8 cellular contexts compared by ENCODE assay signal in the genomic region with DNA sequence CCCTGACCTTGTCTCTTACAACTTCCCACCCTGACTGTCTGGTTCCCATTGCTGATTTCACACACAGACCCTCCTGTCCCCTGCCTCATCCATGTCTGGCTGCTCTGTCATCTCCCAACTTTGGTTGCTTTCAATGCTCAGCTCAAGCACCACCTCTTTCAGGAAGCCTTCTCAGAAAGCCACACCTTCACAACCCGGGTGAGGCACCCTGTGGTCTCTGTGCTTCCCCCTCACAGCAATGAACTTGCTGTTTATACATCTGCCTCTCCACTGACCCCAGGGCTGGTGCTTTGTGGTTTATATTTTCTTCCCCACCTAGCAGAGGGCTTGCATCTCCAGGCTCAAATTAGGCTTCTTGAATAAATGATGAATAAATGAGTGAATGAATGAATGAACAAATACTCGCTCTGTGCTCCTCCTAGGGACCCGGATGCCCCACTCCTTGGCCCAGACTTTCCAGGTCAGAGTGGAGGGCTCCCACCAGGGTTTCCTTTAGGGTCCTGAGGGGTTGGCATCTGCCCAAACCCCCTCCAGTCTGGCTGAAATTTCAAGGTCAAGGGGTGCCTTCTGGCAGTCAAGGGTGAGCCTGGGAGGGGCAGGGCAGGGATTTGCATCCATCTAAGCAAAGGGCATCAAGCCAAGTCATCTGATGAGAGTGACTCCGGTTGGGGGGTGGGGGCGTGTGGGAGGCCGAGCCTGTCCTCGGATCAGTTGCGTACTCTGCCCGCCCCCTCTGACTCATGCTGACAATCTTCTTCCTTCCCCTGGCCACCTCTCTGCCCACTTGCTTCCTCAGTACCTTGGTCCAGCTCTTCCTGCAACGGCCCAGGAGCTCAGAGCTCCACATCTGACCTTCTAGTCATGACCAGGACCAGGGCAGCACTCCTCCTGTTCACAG. TPM values are rescaled to one million over a fixed set of nuclear protein-coding genes. Genes with fewer than 3 reads are reported as not detected.
A peak's percentile ranks its signal among the peaks of the same experiment; 100 is the strongest.
DNase-seq lines count a peak whose midpoint lies in the region; ATAC-seq and TF ChIP-seq lines count a peak whose summit lies in the region.

A gene (plus strand): TSS at position 783 of the 898 bp plus-strand sequence. CDS start 79 bp downstream, at position 862.

- intact Hi-C loops in mammary epithelial cell (cut with micrococcal nuclease): no loop called here

- BruUV-seq in mammary epithelial cell (replicated peaks; lab: Mats Ljungman, UMichigan): no TSS peak

- peak; percentile 49 for ATAC-seq in HG03060 (IDR thresholded peaks at IDR 0.05; ENCODE audit: low read depth, unreplicated experiment)
- peak; percentile 35; the same call in 1 of the 3 replicates for ATAC-seq in SK-N-SH treated with all-trans-retinoic acid at 6 μM for 48 hours
- ATAC-seq in memory B cell (ENCODE audit: low read depth): peak; percentile 74
- ATAC-seq in GM18873 (IDR thresholded peaks at IDR 0.05; ENCODE audit: low FRiP score, unreplicated experiment): no peak

- CTCF ChIA-PET in mammary epithelial cell (lab: Charles Lee; ENCODE audit: low non-redundant PET): no interaction called here

- dilution Hi-C loops in mammary epithelial cell (cut with HindIII; ENCODE audit: low sequenced_read_pairs): no loop called here

- no peaks in the 10 kb centered on the region for H3K27me3 Mint-ChIP-seq in memory B cell

- H3K27ac ChIP-seq in mammary epithelial cell (ENCODE audit: insufficient read depth, low read depth, low read length): no peak within 1 kb of the TSS
- H3K27ac ChIP-seq in substantia nigra (ENCODE audit: low read depth, low read length, poor library complexity, severe bottlenecking): peak within 1 kb of the TSS; percentile 53

- H3K4me3 ChIP-seq in mammary epithelial cell (replicated peaks in 1 of 3; ENCODE audit: insufficient read depth in 1 of 3, low read depth in 2 of 3, low read length in 3 of 3): no peak within 1 kb of the TSS

- no peak for TF ChIP-seq CTCF in mammary epithelial cell (conservative IDR thresholded peaks at IDR 0.05 in 1 of 2, IDR thresholded peaks at IDR 0.05 in 1 of 2; ENCODE audit: extremely low read depth in 1 of 2, insufficient read depth in 1 of 2, low read depth in 1 of 2, low read length in 2 of 2)

- no peaks in the 10 kb centered on the region for H3K27me3 ChIP-seq in mammary epithelial cell (ENCODE audit: insufficient read depth, low read length)

- peak within 1 kb of the TSS; percentile 53 for H2AFZ ChIP-seq in mammary epithelial cell (ENCODE audit: low read depth, low read length)

- H3K4me2 ChIP-seq in mammary epithelial cell (ENCODE audit: insufficient read depth, low read depth, low read length): no peak within 1 kb of the TSS

- H3K27ac Mint-ChIP-seq in memory B cell: peak within 1 kb of the TSS; percentile 87

- peak within 1 kb of the TSS; percentile 78 for H3K4me3 Mint-ChIP-seq in memory B cell

- peaks cover 52% of the 10 kb centered on the region for H3K4me1 Mint-ChIP-seq in memory B cell

- TF ChIP-seq POLR2A in GM18951 (IDR thresholded peaks at IDR 0.05; ENCODE audit: extremely low read depth, insufficient read depth, insufficient read length): peak; percentile 27

- no peaks in the 10 kb centered on the region for H4K20me1 ChIP-seq in mammary epithelial cell (ENCODE audit: insufficient read depth, low read length)

- H3K9me3 ChIP-seq in mammary epithelial cell (replicated peaks; ENCODE audit: insufficient read depth, low read length): no peaks in the 10 kb centered on the region

- no peaks in the 10 kb centered on the region for H3K79me2 ChIP-seq in mammary epithelial cell (ENCODE audit: insufficient read depth, low read length)

- no peaks in the 10 kb centered on the region for H3K9me3 Mint-ChIP-seq in memory B cell

- H3K36me3 Mint-ChIP-seq in memory B cell: no peaks in the 10 kb centered on the region

- H3K4me1 ChIP-seq in mammary epithelial cell (ENCODE audit: insufficient read depth, low read length): peaks cover 6% of the 10 kb centered on the region

- DNase-seq in mammary epithelial cell (peak; percentile 32), memory B cell (ENCODE audit: low spot score in 2 of 2) (peak in 1 of 2 donors; percentile 55), substantia nigra (lab: John Stamatoyannopoulos, UW) (peak in 27 of 49 donors; percentile 2 to 73 (median 30)), cerebellar nuclear complex (lab: John Stamatoyannopoulos, UW) (no peak)

- no peaks in the 10 kb centered on the region for H3K36me3 ChIP-seq in mammary epithelial cell (ENCODE audit: insufficient read depth, low read length)

- WGBS in mammary epithelial cell (ENCODE audit: low coverage, missing lambda C conversion rate): 71% methylated on average over 4 of the region's 10 CpGs

- in situ Hi-C loops in GM18951 (cut with MboI; ENCODE audit: low sequenced_read_pairs, unreplicated experiment) (no loop called here), mammary epithelial cell (cut with MboI; ENCODE audit: low sequenced_read_pairs in 2 of 2) (no loop called here)

- H3K9ac ChIP-seq in mammary epithelial cell (ENCODE audit: insufficient read depth, low read length): no peak within 1 kb of the TSS

TF ChIP-seq in SK-N-SH treated with all-trans-retinoic acid at 6 μM for 48 hours, 23 proteins besides CTCF, POLR2A, EP300 and RAD21 (continues in another document):
- TF ChIP-seq ZNF565 (CRISPR knock-in tag; conservative IDR thresholded peaks at IDR 0.05; ENCODE audit: low read depth) (no peak), ZNF70 (CRISPR knock-in tag; IDR thresholded peaks at IDR 0.05) (no peak), OSR1 (CRISPR knock-in tag; IDR thresholded peaks at IDR 0.05) (no peak), TCF4 (CRISPR knock-in tag; IDR thresholded peaks at IDR 0.05; ENCODE audit: borderline replicate concordance) (no peak), ZNF8 (CRISPR knock-in tag; IDR thresholded peaks at IDR 0.05) (no peak), CSDC2 (CRISPR knock-in tag; IDR thresholded peaks at IDR 0.05) (no peak), GLIS3 (CRISPR knock-in tag; IDR thresholded peaks at IDR 0.05) (no peak), BACH2 (CRISPR knock-in tag; IDR thresholded peaks at IDR 0.05; ENCODE audit: borderline replicate concordance) (no peak)
- TF ChIP-seq, protein P1, sequence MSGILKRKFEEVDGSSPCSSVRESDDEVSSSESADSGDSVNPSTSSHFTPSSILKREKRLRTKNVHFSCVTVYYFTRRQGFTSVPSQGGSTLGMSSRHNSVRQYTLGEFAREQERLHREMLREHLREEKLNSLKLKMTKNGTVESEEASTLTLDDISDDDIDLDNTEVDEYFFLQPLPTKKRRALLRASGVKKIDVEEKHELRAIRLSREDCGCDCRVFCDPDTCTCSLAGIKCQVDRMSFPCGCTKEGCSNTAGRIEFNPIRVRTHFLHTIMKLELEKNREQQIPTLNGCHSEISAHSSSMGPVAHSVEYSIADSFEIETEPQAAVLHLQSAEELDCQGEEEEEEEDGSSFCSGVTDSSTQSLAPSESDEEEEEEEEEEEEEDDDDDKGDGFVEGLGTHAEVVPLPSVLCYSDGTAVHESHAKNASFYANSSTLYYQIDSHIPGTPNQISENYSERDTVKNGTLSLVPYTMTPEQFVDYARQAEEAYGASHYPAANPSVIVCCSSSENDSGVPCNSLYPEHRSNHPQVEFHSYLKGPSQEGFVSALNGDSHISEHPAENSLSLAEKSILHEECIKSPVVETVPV (CRISPR knock-in tag; IDR thresholded peaks at IDR 0.05): no peak
- TF ChIP-seq, protein P2, sequence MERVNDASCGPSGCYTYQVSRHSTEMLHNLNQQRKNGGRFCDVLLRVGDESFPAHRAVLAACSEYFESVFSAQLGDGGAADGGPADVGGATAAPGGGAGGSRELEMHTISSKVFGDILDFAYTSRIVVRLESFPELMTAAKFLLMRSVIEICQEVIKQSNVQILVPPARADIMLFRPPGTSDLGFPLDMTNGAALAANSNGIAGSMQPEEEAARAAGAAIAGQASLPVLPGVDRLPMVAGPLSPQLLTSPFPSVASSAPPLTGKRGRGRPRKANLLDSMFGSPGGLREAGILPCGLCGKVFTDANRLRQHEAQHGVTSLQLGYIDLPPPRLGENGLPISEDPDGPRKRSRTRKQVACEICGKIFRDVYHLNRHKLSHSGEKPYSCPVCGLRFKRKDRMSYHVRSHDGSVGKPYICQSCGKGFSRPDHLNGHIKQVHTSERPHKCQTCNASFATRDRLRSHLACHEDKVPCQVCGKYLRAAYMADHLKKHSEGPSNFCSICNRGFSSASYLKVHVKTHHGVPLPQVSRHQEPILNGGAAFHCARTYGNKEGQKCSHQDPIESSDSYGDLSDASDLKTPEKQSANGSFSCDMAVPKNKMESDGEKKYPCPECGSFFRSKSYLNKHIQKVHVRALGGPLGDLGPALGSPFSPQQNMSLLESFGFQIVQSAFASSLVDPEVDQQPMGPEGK (CRISPR knock-in tag; IDR thresholded peaks at IDR 0.05; ENCODE audit: borderline replicate concordance): no peak
- TF ChIP-seq, protein P3, sequence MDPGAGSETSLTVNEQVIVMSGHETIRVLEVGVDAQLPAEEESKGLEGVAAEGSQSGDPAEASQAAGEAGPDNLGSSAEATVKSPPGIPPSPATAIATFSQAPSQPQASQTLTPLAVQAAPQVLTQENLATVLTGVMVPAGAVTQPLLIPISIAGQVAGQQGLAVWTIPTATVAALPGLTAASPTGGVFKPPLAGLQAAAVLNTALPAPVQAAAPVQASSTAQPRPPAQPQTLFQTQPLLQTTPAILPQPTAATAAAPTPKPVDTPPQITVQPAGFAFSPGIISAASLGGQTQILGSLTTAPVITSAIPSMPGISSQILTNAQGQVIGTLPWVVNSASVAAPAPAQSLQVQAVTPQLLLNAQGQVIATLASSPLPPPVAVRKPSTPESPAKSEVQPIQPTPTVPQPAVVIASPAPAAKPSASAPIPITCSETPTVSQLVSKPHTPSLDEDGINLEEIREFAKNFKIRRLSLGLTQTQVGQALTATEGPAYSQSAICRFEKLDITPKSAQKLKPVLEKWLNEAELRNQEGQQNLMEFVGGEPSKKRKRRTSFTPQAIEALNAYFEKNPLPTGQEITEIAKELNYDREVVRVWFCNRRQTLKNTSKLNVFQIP (CRISPR knock-in tag; IDR thresholded peaks at IDR 0.05; ENCODE audit: borderline replicate concordance, low read depth): no peak

RNA-seq across cellular contexts. Expression of the gene that starts here (rescaled TPM):
- under 1 TPM in 1 of 2 donors, not detected in 1; 0.16 TPM for total RNA-seq in mammary epithelial cell
- 0.25 TPM for polyA plus RNA-seq in mammary epithelial cell
- polyA minus RNA-seq in mammary epithelial cell: not detected

Comparison
In these comparisons a context has a peak if more than half of its experiments do, and no peak if none do; other contexts are left out.
1. Peak in DNase-seq in mammary epithelial cell; RNA of the gene not detected or under 1 TPM.
2. DNase-seq: peak in substantia nigra (27 of 49); none in cerebellar nuclear complex (0 of 2).